8 cellular contexts compared by ENCODE assay signal in genomic region chr14:53055003-53055402, GRCh38.
DNase-seq lines count a peak whose midpoint lies in the region; ATAC-seq and TF ChIP-seq lines count a peak whose summit lies in the region.

No MANE protein-coding gene starts in this region.

- H3K4me3 Mint-ChIP-seq in endodermal cell = no peak overlapping the region
- H3K4me3 Mint-ChIP-seq in mesothelial cell of epicardium = no peak overlapping the region

- H3K4me1 Mint-ChIP-seq in endodermal cell (no peaks in the 10 kb centered on the region), mesothelial cell of epicardium (peaks cover 11% of the 10 kb centered on the region)

- no peaks in the 10 kb centered on the region for H3K27me3 Mint-ChIP-seq in endodermal cell (ENCODE audit: insufficient read depth)
- no peaks in the 10 kb centered on the region for H3K27me3 Mint-ChIP-seq in mesothelial cell of epicardium (ENCODE audit: low read depth)

- H3K9ac ChIP-seq in endodermal cell (ENCODE audit: extremely low read depth, low read length, poor library complexity, severe bottlenecking) = no peak overlapping the region

- no peak for TF ChIP-seq EP300 in Ishikawa (IDR thresholded peaks at IDR 0.05; ENCODE audit: borderline replicate concordance)

- peak; percentile 80 for TF ChIP-seq RAD21 in Ishikawa (IDR thresholded peaks at IDR 0.05; ENCODE audit: low read depth)

- H3K9me3 Mint-ChIP-seq in endodermal cell (no peaks in the 10 kb centered on the region), mesothelial cell of epicardium (no peaks in the 10 kb centered on the region)

- peaks cover 10% of the 10 kb centered on the region for H3K36me3 Mint-ChIP-seq in endodermal cell (ENCODE audit: low read depth)
- peaks cover 2% of the 10 kb centered on the region for H3K36me3 Mint-ChIP-seq in mesothelial cell of epicardium

- H3K36me3 ChIP-seq in Peyer's patch = peaks cover 0 to 4% (median 0%) of the 10 kb centered on the region in 3 donors
- H3K36me3 ChIP-seq in endodermal cell (ENCODE audit: control insufficient read depth, insufficient read depth, low read length) = peaks cover 77% of the 10 kb centered on the region

- WGBS in endodermal cell (ENCODE audit: insufficient coverage in 1 of 2, insufficient read length in 1 of 2), 2 experiments = 57 to 67% methylated on average over 1 of the region's 1 CpG

- H3K4me3 ChIP-seq in Peyer's patch = no peak overlapping the region
- H3K4me3 ChIP-seq in endodermal cell (ENCODE audit: low read length) = no peak overlapping the region

- H3K4me1 ChIP-seq in Peyer's patch (no peaks in the 10 kb centered on the region), endodermal cell (ENCODE audit: control insufficient read depth, insufficient read depth, low read length) (no peaks in the 10 kb centered on the region)

- TF ChIP-seq CTCF in Peyer's patch (IDR thresholded peaks at IDR 0.05) (peak; percentile 31 to 72 (median 69)), endodermal cell (conservative IDR thresholded peaks at IDR 0.05) (peak; percentile 87), mesothelial cell of epicardium (IDR thresholded peaks at IDR 0.05; ENCODE audit: unreplicated experiment) (peak; percentile 61)

- H3K9me3 ChIP-seq in Peyer's patch (no peaks in the 10 kb centered on the region), endodermal cell (ENCODE audit: control insufficient read depth, low read length) (no peaks in the 10 kb centered on the region)

- peak; percentile 64 for ATAC-seq in GM18517 (IDR thresholded peaks at IDR 0.05; ENCODE audit: unreplicated experiment)

- DNase-seq in Ammon's horn (ENCODE audit: low spot score) (peak; percentile 82), Peyer's patch (no peak), endodermal cell (no peak), mesothelial cell of epicardium (ENCODE audit: low spot score in 2 of 2, unreplicated experiment in 2 of 2) (no peak), ecto neural progenitor cell (ENCODE audit: low spot score) (no peak)
- no peak for DNase-seq in stimulated activated CD4-positive, alpha-beta T cell treated with anti-CD3 and anti-CD28 coated beads, Interleukin-1b, Interleukin-23, amount 100 ng/mL, for 48 hours

- no peak for TF ChIP-seq POLR2A in Peyer's patch (IDR thresholded peaks at IDR 0.05)

- H3K27ac Mint-ChIP-seq in endodermal cell (no peak overlapping the region), mesothelial cell of epicardium (no peak overlapping the region)

- no peaks in the 10 kb centered on the region for H3K27me3 ChIP-seq in Peyer's patch
- no peaks in the 10 kb centered on the region for H3K27me3 ChIP-seq in endodermal cell (ENCODE audit: control insufficient read depth, insufficient read depth, low read length, poor library complexity, severe bottlenecking)

- H3K27ac ChIP-seq in Peyer's patch = peak overlapping the region in 1 of 4 donors; percentile 7
- no peak overlapping the region for H3K27ac ChIP-seq in endodermal cell (ENCODE audit: low read depth, low read length)

TF ChIP-seq in Ishikawa, 13 proteins besides CTCF, POLR2A, EP300 and RAD21:
- TF ChIP-seq TAF1 (IDR thresholded peaks at IDR 0.05; ENCODE audit: low read depth) (no peak), CREB1 (IDR thresholded peaks at IDR 0.05; ENCODE audit: low read depth) (no peak), MAX (IDR thresholded peaks at IDR 0.05) (no peak), ZBTB7A (IDR thresholded peaks at IDR 0.05; ENCODE audit: low read depth) (no peak), YY1 (IDR thresholded peaks at IDR 0.05; ENCODE audit: low read depth) (no peak), FOXM1 (IDR thresholded peaks at IDR 0.05; ENCODE audit: borderline replicate concordance, low read depth) (no peak), USF1 (IDR thresholded peaks at IDR 0.05) (no peak)
